In genomic region chr11:118180300-118180703, GRCh38 we compare ENCODE assay signal across 9 cellular contexts. TPM values are rescaled to one million over a fixed set of nuclear protein-coding genes. Genes with fewer than 3 reads are reported as not detected.
DNase-seq lines count a peak whose midpoint lies in the region; TF ChIP-seq lines count a peak whose summit lies in the region.
"Had no signal": no experiment of that assay in that cellular context is flagged by ENCODE, and none has a peak within 500 bp of the region (broad histone marks: within the 10 kb centered on the region; RNA-seq: fewer than 3 reads in every experiment).

No MANE protein-coding gene starts in this region.

- DNase-seq in C1 segment of cervical spinal cord (lab: John Stamatoyannopoulos, UW) (peak in 13 of 14 donors; percentile 43 to 96 (median 80)), NCI-H446 (lab: John Stamatoyannopoulos, UW) (peak; percentile 65 to 85), epidermal melanocyte (ENCODE audit: insufficient read length, low spot score) (peak; percentile 28), myocyte (ENCODE audit: low read depth) (peak; percentile 60), hepatic stellate cell (ENCODE audit: low spot score) (no peak), Caco-2 (no peak), spleen (no peak)
- DNase-seq in NK-92 treated with Interleukin-12 subunit alpha and Interleukin-12 subunit beta, amount 100 ng/mL, for 24 hours (lab: John Stamatoyannopoulos, UW), result no peak
- DNase-seq: activated B cell treated with CpG ODN at 0.5 μM for 24 hours had no signal

- no peaks in the 10 kb centered on the region for H3K27me3 Mint-ChIP-seq in Caco-2 (ENCODE audit: insufficient read depth, unreplicated experiment)

- H3K4me3 ChIP-seq in Caco-2 (ENCODE audit: low read depth, low read length) (no peak overlapping the region), spleen (no peak overlapping the region)

- H3K36me3 ChIP-seq in Caco-2 (ENCODE audit: control insufficient read depth, insufficient read depth, low read length) (no peaks in the 10 kb centered on the region), spleen (no peaks in the 10 kb centered on the region)

- no peak overlapping the region for H3K27ac Mint-ChIP-seq in Caco-2 (ENCODE audit: unreplicated experiment)
- H3K27ac Mint-ChIP-seq: activated B cell treated with CpG ODN at 0.5 μM for 24 hours had no signal

- TF ChIP-seq POLR2A in spleen (IDR thresholded peaks at IDR 0.05), result no peak

- intact Hi-C loops in Caco-2 (cut with micrococcal nuclease; ENCODE audit: unreplicated experiment), result no loop called here
- intact Hi-C loops in spleen (cut with DNase I; ENCODE audit: low total_unique reads), result no loop called here

- H3K27me3 ChIP-seq in Caco-2 (replicated peaks; ENCODE audit: control insufficient read depth, insufficient read depth, low read length), result no peaks in the 10 kb centered on the region
- H3K27me3 ChIP-seq in spleen (replicated peaks in 1 of 7), result peaks cover 0 to 48% (median 7%) of the 10 kb centered on the region in 7 donors

- POLR2A ChIA-PET in Caco-2 (lab: Charles Lee), result no interaction called here

- TF ChIP-seq CTCF in Caco-2 (IDR thresholded peaks at IDR 0.05; ENCODE audit: insufficient read depth in 1 of 2, low read depth in 1 of 2, low read length in 1 of 2, severe bottlenecking in 1 of 2, unreplicated experiment in 1 of 2), result no peak
- no peak for TF ChIP-seq CTCF in spleen (IDR thresholded peaks at IDR 0.05 in 8 of 11, conservative IDR thresholded peaks at IDR 0.05 in 3 of 11)

- H3K4me1 ChIP-seq in Caco-2 (0 out of 2 replicates have a peak, but pooled peaks cover 7% of the 10 kb centered on the region), spleen (peaks cover 0 to 28% (median 3%) of the 10 kb centered on the region in 6 donors)

- H3K9me3 ChIP-seq in Caco-2 (no peaks in the 10 kb centered on the region), spleen (no peaks in the 10 kb centered on the region)

- BruUV-seq in Caco-2 (replicated peaks; lab: Mats Ljungman, UMichigan), result no TSS peak

- no peak overlapping the region for H3K27ac ChIP-seq in spleen

- H3K4me3 Mint-ChIP-seq in Caco-2 (ENCODE audit: unreplicated experiment), result no peak overlapping the region
- H3K4me3 Mint-ChIP-seq: activated B cell treated with CpG ODN at 0.5 μM for 24 hours had no signal

- WGBS in spleen, 5 donors, result 19 to 33% (median 25%) methylated on average over 10 to 11 of the region's 11 CpGs

- peaks cover 9% of the 10 kb centered on the region for H3K4me1 Mint-ChIP-seq in Caco-2 (ENCODE audit: low read depth, unreplicated experiment)
- H3K4me1 Mint-ChIP-seq: activated B cell treated with CpG ODN at 0.5 μM for 24 hours had no signal

- no peaks in the 10 kb centered on the region for H3K36me3 Mint-ChIP-seq in Caco-2 (ENCODE audit: insufficient read depth, unreplicated experiment)

- H3K9me3 Mint-ChIP-seq in Caco-2 (ENCODE audit: unreplicated experiment), result no peaks in the 10 kb centered on the region
- H3K9me3 Mint-ChIP-seq: activated B cell treated with CpG ODN at 0.5 μM for 24 hours had no signal

- CTCF ChIA-PET in Caco-2 (lab: Charles Lee), result interaction anchor here (0.5 to 1.0 kb wide), 4 partner anchors 9 to 171 kb away, joined by 3 to 5 read pairs (median 4); no protein-coding TSS in a partner anchor

RNA-seq across cellular contexts. Expression of gene SCN2B, which starts 3.9 kb away (rescaled TPM):
- not detected in 2 replicates for total RNA-seq in myocyte
- not detected for polyA plus RNA-seq in myocyte (2012)
- total RNA-seq in Caco-2 (2022), result 0.09 TPM in 1 of 2 replicates, not detected in the other
- under 1 TPM in 3 of 7 donors, not detected in 4; 0.03 to 0.15 (median 0.14) TPM for total RNA-seq in spleen
- under 1 TPM; 0.02 to 0.04 (median 0.03) TPM for polyA plus RNA-seq in spleen
- total RNA-seq: activated B cell treated with CpG ODN at 0.5 μM for 24 hours had no signal

RNA-seq across cellular contexts. Expression of gene SCN4B, which starts 27.7 kb away (rescaled TPM):
- total RNA-seq in myocyte (0.16 TPM in 1 of 2 replicates, not detected in the other), Caco-2 (2022) (0.70 TPM in 2 replicates), spleen (1 to 10 TPM in 1 of 7 donors, under 1 TPM in 4, not detected in 2; 0.23 to 1.9 (median 0.47) TPM)
- not detected for polyA plus RNA-seq in myocyte (2012)
- under 1 TPM; 0.06 to 0.37 (median 0.14) TPM for polyA plus RNA-seq in spleen
- total RNA-seq: activated B cell treated with CpG ODN at 0.5 μM for 24 hours had no signal

RNA-seq across cellular contexts. Expression of gene JAML, which starts 44.5 kb away (rescaled TPM):
- not detected in 2 replicates for total RNA-seq in myocyte
- polyA plus RNA-seq in myocyte (2012), result not detected
- 8.9 and 12.0 TPM in 2 replicates for total RNA-seq in Caco-2 (2022)
- 100 to 1,000 TPM in 2 of 7 donors, 10 to 100 TPM in 5; 45.5 to 180 (median 91.3) TPM for total RNA-seq in spleen
- 100 to 1,000 TPM in 1 of 3 donors, 10 to 100 TPM in 2; 18.2 to 154 (median 42.0) TPM for polyA plus RNA-seq in spleen

Comparison
In these comparisons a context has a peak if more than half of its experiments do, and no peak if none do; other contexts are left out.
1. DNase-seq: peak in C1 segment of cervical spinal cord (13 of 14), NCI-H446 (2 of 2), epidermal melanocyte (single experiment) and myocyte (single experiment); none in hepatic stellate cell (single experiment), Caco-2 (0 of 2), NK-92 treated with Interleukin-12 subunit alpha and Interleukin-12 subunit beta, amount 100 ng/mL, for 24 hours (single experiment) and spleen (single experiment).